Comparison of ENCODE assay signal across 8 cellular contexts in the genomic region with DNA sequence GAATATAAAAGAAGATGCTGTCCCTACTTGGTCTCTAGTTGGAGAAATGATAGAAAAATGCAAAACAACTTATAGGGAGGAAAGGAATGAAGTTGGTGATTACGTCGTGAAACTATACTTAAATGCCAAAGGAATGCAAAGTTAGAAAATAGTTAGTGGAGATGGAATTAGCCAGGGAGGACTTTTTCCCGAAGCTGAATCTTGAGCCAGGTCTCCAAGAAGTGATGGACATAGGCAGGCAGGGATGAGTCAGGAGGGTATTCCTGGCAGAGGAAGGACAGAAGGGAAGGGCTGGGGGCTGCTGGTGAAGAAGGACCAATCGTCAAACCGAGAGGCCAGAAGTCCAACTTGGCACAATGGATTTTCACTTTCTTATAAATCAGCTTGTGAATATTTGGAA. TPM values are rescaled to one million over a fixed set of nuclear protein-coding genes. Genes with fewer than 3 reads are reported as not detected.
A peak's percentile ranks its signal among the peaks of the same experiment; 100 is the strongest.
DNase-seq lines count a peak whose midpoint lies in the region; ATAC-seq and TF ChIP-seq lines count a peak whose summit lies in the region.

No MANE protein-coding gene starts in this region.

- no peak for TF ChIP-seq CTCF in activated B cell treated with CpG ODN at 0.5 μM for 24 hours (IDR thresholded peaks at IDR 0.05)

- H3K36me3 ChIP-seq in iPS-15b (ENCODE audit: control insufficient read depth, insufficient read depth, low read length): no peaks in the 10 kb centered on the region

- peak overlapping the region; percentile 64 for H3K4me3 ChIP-seq in iPS-15b (ENCODE audit: low read depth, low read length)

- CTCF ChIA-PET in activated B cell treated with CpG ODN at 0.5 μM for 24 hours (lab: Charles Lee): interaction anchor here (1.8 kb wide), 1 partner anchor 39 kb away, joined by 7 read pairs; no protein-coding TSS in a partner anchor

- no peaks in the 10 kb centered on the region for H3K27me3 ChIP-seq in iPS-15b (ENCODE audit: control insufficient read depth, insufficient read depth, low read length)

- DNase-seq in HCEC 1CT (peak; percentile 22), activated B cell treated with CpG ODN at 0.5 μM for 24 hours (no peak), SW 1271 (lab: John Stamatoyannopoulos, UW) (no peak)
- no peak for DNase-seq in stimulated activated effector memory CD8-positive, alpha-beta T cell treated with anti-CD3 and anti-CD28 coated beads, Interleukin-12 subunit alpha, Interleukin-12 subunit beta, amount 100 ng/mL, for 72 hours (ENCODE audit: low spot score in 2 of 2)

- peaks cover 4% of the 10 kb centered on the region for H3K4me1 ChIP-seq in iPS-15b (ENCODE audit: control insufficient read depth, insufficient read depth, low read length)

- H3K9ac ChIP-seq in iPS-15b (ENCODE audit: low read depth, low read length): no peak overlapping the region

- H3K9me3 ChIP-seq in iPS-15b (ENCODE audit: control insufficient read depth, insufficient read depth, low read length): no peaks in the 10 kb centered on the region

- POLR2A ChIA-PET in activated B cell treated with CpG ODN at 0.5 μM for 24 hours (lab: Charles Lee): interaction anchor here (2.8 kb wide), 1 partner anchor 56 kb away, joined by 20 read pairs; the partner anchor contains the start of genes CHTF8 and UTP4

- H3K4me1 Mint-ChIP-seq in activated B cell treated with CpG ODN at 0.5 μM for 24 hours: peaks cover 35% of the 10 kb centered on the region
- peaks cover 56% of the 10 kb centered on the region for H3K4me1 Mint-ChIP-seq in stimulated activated effector memory CD8-positive, alpha-beta T cell treated with anti-CD3 and anti-CD28 coated beads, Interleukin-12 subunit alpha, Interleukin-12 subunit beta, amount 100 ng/mL, for 72 hours

- ATAC-seq in activated B cell treated with CpG ODN at 0.5 μM for 24 hours (ENCODE audit: low read depth) (no peak), GM19467 (IDR thresholded peaks at IDR 0.05; ENCODE audit: unreplicated experiment) (no peak), HG03457 (IDR thresholded peaks at IDR 0.05; ENCODE audit: unreplicated experiment) (no peak), HG03354 (IDR thresholded peaks at IDR 0.05; ENCODE audit: poor library complexity, severe bottlenecking, unreplicated experiment) (no peak)
- no peak for ATAC-seq in stimulated activated effector memory CD8-positive, alpha-beta T cell treated with anti-CD3 and anti-CD28 coated beads, Interleukin-12 subunit alpha, Interleukin-12 subunit beta, amount 100 ng/mL, for 72 hours

- H3K27me3 Mint-ChIP-seq in activated B cell treated with CpG ODN at 0.5 μM for 24 hours: no peaks in the 10 kb centered on the region

- H3K27ac Mint-ChIP-seq in activated B cell treated with CpG ODN at 0.5 μM for 24 hours: no peak overlapping the region
- H3K27ac Mint-ChIP-seq in stimulated activated effector memory CD8-positive, alpha-beta T cell treated with anti-CD3 and anti-CD28 coated beads, Interleukin-12 subunit alpha, Interleukin-12 subunit beta, amount 100 ng/mL, for 72 hours: peak overlapping the region; percentile 95

- H3K4me3 Mint-ChIP-seq in activated B cell treated with CpG ODN at 0.5 μM for 24 hours: peak overlapping the region; percentile 89
- H3K4me3 Mint-ChIP-seq in stimulated activated effector memory CD8-positive, alpha-beta T cell treated with anti-CD3 and anti-CD28 coated beads, Interleukin-12 subunit alpha, Interleukin-12 subunit beta, amount 100 ng/mL, for 72 hours: peak overlapping the region; percentile 95

- no peaks in the 10 kb centered on the region for H3K9me3 Mint-ChIP-seq in activated B cell treated with CpG ODN at 0.5 μM for 24 hours
- no peaks in the 10 kb centered on the region for H3K9me3 Mint-ChIP-seq in stimulated activated effector memory CD8-positive, alpha-beta T cell treated with anti-CD3 and anti-CD28 coated beads, Interleukin-12 subunit alpha, Interleukin-12 subunit beta, amount 100 ng/mL, for 72 hours

- intact Hi-C loops in activated B cell treated with CpG ODN at 0.5 μM for 24 hours (cut with micrococcal nuclease): loop anchor here (5.0 to 10.0 kb wide), 3 partner anchors 39 to 901 kb away; partner anchors contain the start of gene NQO1

- H3K36me3 Mint-ChIP-seq in activated B cell treated with CpG ODN at 0.5 μM for 24 hours (ENCODE audit: low read depth): peaks cover 5% of the 10 kb centered on the region
- H3K36me3 Mint-ChIP-seq in stimulated activated effector memory CD8-positive, alpha-beta T cell treated with anti-CD3 and anti-CD28 coated beads, Interleukin-12 subunit alpha, Interleukin-12 subunit beta, amount 100 ng/mL, for 72 hours: peaks cover 28% of the 10 kb centered on the region

RNA-seq across cellular contexts. Expression of gene SNTB2, which starts 1.8 kb away (rescaled TPM):
- 7.7 and 9.9 TPM in 2 replicates for total RNA-seq in activated B cell treated with CpG ODN at 0.5 μM for 24 hours

RNA-seq across cellular contexts. Expression of gene UTP4, which starts 56.3 kb away (rescaled TPM):
- total RNA-seq in activated B cell treated with CpG ODN at 0.5 μM for 24 hours: 53.5 and 55.3 TPM in 2 replicates

RNA-seq across cellular contexts. Expression of gene CHTF8, which starts 56.3 kb away (rescaled TPM):
- total RNA-seq in activated B cell treated with CpG ODN at 0.5 μM for 24 hours: 134 and 143 TPM in 2 replicates
